8 cellular contexts compared by ENCODE assay signal in genomic region chr5:66958984-66959641, GRCh38.
DNase-seq lines count a peak whose midpoint lies in the region; ATAC-seq, FAIRE-seq and TF ChIP-seq lines count a peak whose summit lies in the region.

No MANE protein-coding gene starts in this region.

- POLR2A ChIA-PET in A549 (lab: Yijun Ruan, JAX) = interaction anchor here (1.1 to 2.4 kb wide), 3 partner anchors 45 to 80 kb away, joined by 4 to 7 read pairs (median 4); no protein-coding TSS in a partner anchor
- POLR2A ChIA-PET in activated CD8-positive, alpha-beta T cell treated with anti-CD3 and anti-CD28 coated beads for 36 hours (lab: Charles Lee) = interaction anchor here (0.6 kb wide), 1 partner anchor 34 kb away, joined by 3 read pairs; no protein-coding TSS in a partner anchor

- ATAC-seq in A549 (peak; percentile 74 to 82), GM19455 (IDR thresholded peaks at IDR 0.05; ENCODE audit: unreplicated experiment) (no peak), GM18870 (IDR thresholded peaks at IDR 0.05; ENCODE audit: unreplicated experiment) (no peak)
- no peak for ATAC-seq in activated CD8-positive, alpha-beta T cell treated with anti-CD3 and anti-CD28 coated beads for 36 hours

- peak; percentile 13 for FAIRE-seq in A549 (lab: Jason Lieb, UNC)

- intact Hi-C loops in activated CD8-positive, alpha-beta T cell treated with anti-CD3 and anti-CD28 coated beads for 36 hours (cut with micrococcal nuclease) = no loop called here

- WGBS in A549 (ENCODE audit: missing lambda C conversion rate) = 2% methylated on average over 11 of the region's 11 CpGs

- peaks cover 43% of the 10 kb centered on the region for H3K4me1 ChIP-seq in A549

- peaks cover 57% of the 10 kb centered on the region for H3K4me1 Mint-ChIP-seq in nephron progenitor cell
- no peaks in the 10 kb centered on the region for H3K4me1 Mint-ChIP-seq in activated CD8-positive, alpha-beta T cell treated with anti-CD3 and anti-CD28 coated beads for 36 hours (ENCODE audit: low read depth)

- CTCF ChIA-PET in A549 (lab: Yijun Ruan, JAX) = interaction anchor here (0.7 to 1.9 kb wide), 7 partner anchors 9 to 152 kb away, joined by 3 to 6 read pairs (median 4); no protein-coding TSS in a partner anchor
- CTCF ChIA-PET in activated CD8-positive, alpha-beta T cell treated with anti-CD3 and anti-CD28 coated beads for 36 hours (lab: Charles Lee) = no interaction called here

- H3K4me3 Mint-ChIP-seq in nephron progenitor cell = peak overlapping the region; percentile 78
- no peak overlapping the region for H3K4me3 Mint-ChIP-seq in activated CD8-positive, alpha-beta T cell treated with anti-CD3 and anti-CD28 coated beads for 36 hours

- H3K4me2 ChIP-seq in A549 = peak overlapping the region; percentile 85

- peak overlapping the region; percentile 73 to 75 for H3K27ac ChIP-seq in A549

- H3K27me3 Mint-ChIP-seq in nephron progenitor cell (ENCODE audit: low read depth, poor library complexity) = no peaks in the 10 kb centered on the region
- peaks cover 2% of the 10 kb centered on the region for H3K27me3 Mint-ChIP-seq in activated CD8-positive, alpha-beta T cell treated with anti-CD3 and anti-CD28 coated beads for 36 hours

- peak in 1 of 2 experiments; percentile 44 for DNase-seq in A549 (ENCODE audit: low read depth in 1 of 2, low spot score in 1 of 2)
- peak; percentile 80 for DNase-seq in NCI-H69 (lab: John Stamatoyannopoulos, UW)
- peak; percentile 72 for DNase-seq in fibroblast of mammary gland (ENCODE audit: low read depth)
- peak; percentile 18 for DNase-seq in nephron progenitor cell
- DNase-seq in activated CD8-positive, alpha-beta T cell treated with anti-CD3 and anti-CD28 coated beads for 36 hours = no peak
- DNase-seq in NCI-H1436 (lab: John Stamatoyannopoulos, UW) = no peak

- no peaks in the 10 kb centered on the region for H3K9me3 Mint-ChIP-seq in nephron progenitor cell
- no peaks in the 10 kb centered on the region for H3K9me3 Mint-ChIP-seq in activated CD8-positive, alpha-beta T cell treated with anti-CD3 and anti-CD28 coated beads for 36 hours

- TF ChIP-seq CTCF in A549 (IDR thresholded peaks at IDR 0.05) = no peak
- no peak for TF ChIP-seq CTCF in fibroblast of mammary gland (conservative IDR thresholded peaks at IDR 0.05; ENCODE audit: control insufficient read depth, insufficient read depth, low read depth, low read length)
- no peak for TF ChIP-seq CTCF in nephron progenitor cell (IDR thresholded peaks at IDR 0.05)
- no peak for TF ChIP-seq CTCF in activated CD8-positive, alpha-beta T cell treated with anti-CD3 and anti-CD28 coated beads for 36 hours (IDR thresholded peaks at IDR 0.05)

- no peak for TF ChIP-seq EP300 in A549 (IDR thresholded peaks at IDR 0.05)

- H3K27ac Mint-ChIP-seq in nephron progenitor cell = no peak overlapping the region
- H3K27ac Mint-ChIP-seq in activated CD8-positive, alpha-beta T cell treated with anti-CD3 and anti-CD28 coated beads for 36 hours = no peak overlapping the region

- H3K9me3 ChIP-seq in A549 = no peaks in the 10 kb centered on the region

- H3K36me3 Mint-ChIP-seq in nephron progenitor cell (ENCODE audit: low read depth) = no peaks in the 10 kb centered on the region
- no peaks in the 10 kb centered on the region for H3K36me3 Mint-ChIP-seq in activated CD8-positive, alpha-beta T cell treated with anti-CD3 and anti-CD28 coated beads for 36 hours (ENCODE audit: low read depth)

- no peak for TF ChIP-seq POLR2A in A549 (IDR thresholded peaks at IDR 0.05; ENCODE audit: low read length)

- TF ChIP-seq RAD21 in A549 (conservative IDR thresholded peaks at IDR 0.05 in 1 of 2, IDR thresholded peaks at IDR 0.05 in 1 of 2) = no peak

- peak overlapping the region; percentile 27 for H3K4me3 ChIP-seq in A549
- peak overlapping the region; percentile 57 for H3K4me3 ChIP-seq in fibroblast of mammary gland (ENCODE audit: control insufficient read depth, low read depth, low read length)

TF ChIP-seq in A549, 52 proteins besides CTCF, POLR2A, EP300 and RAD21:
- TF ChIP-seq, protein P1, sequence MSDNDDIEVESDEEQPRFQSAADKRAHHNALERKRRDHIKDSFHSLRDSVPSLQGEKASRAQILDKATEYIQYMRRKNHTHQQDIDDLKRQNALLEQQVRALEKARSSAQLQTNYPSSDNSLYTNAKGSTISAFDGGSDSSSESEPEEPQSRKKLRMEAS (IDR thresholded peaks at IDR 0.05) = peak; percentile 29; the same call in 1 of the 2 replicates
- TF ChIP-seq CEBPB (IDR thresholded peaks at IDR 0.05) (peak in 1 of 2 experiments; percentile 39; a peak in 1 of 4 replicates), JUNB (IDR thresholded peaks at IDR 0.05) (peak; percentile 60), BHLHE40 (IDR thresholded peaks at IDR 0.05; ENCODE audit: low read depth, low read length) (no peak)

Comparison
In these comparisons a context has a peak if more than half of its experiments do, and no peak if none do; other contexts are left out.
1. ATAC-seq: peak in A549 (2 of 2); none in activated CD8-positive, alpha-beta T cell treated with anti-CD3 and anti-CD28 coated beads for 36 hours (single experiment), GM19455 (single experiment) and GM18870 (single experiment).
2. DNase-seq: peak in NCI-H69 (single experiment), fibroblast of mammary gland (single experiment) and nephron progenitor cell (single experiment); none in activated CD8-positive, alpha-beta T cell treated with anti-CD3 and anti-CD28 coated beads for 36 hours (single experiment) and NCI-H1436 (single experiment).